In genomic region chr2:218567797-218568189, GRCh38 we compare ENCODE assay signal across 8 cellular contexts. TPM values are rescaled to one million over a fixed set of nuclear protein-coding genes. Genes with fewer than 3 reads are reported as not detected.
A peak's percentile ranks its signal among the peaks of the same experiment; 100 is the strongest.
DNase-seq lines count a peak whose midpoint lies in the region; ATAC-seq and TF ChIP-seq lines count a peak whose summit lies in the region.

No MANE protein-coding gene starts in this region.

- peaks cover 53% of the 10 kb centered on the region for H3K4me1 Mint-ChIP-seq in activated CD8-positive, alpha-beta T cell treated with anti-CD3 and anti-CD28 coated beads, Interleukin-2, amount 10 ng/mL, durations not matched to agents 7 days and 5 days (ENCODE audit: low read depth)

- TF ChIP-seq CTCF in GM12864 (IDR thresholded peaks at IDR 0.05; ENCODE audit: low read depth, low read length, missing control alignments) (no peak), heart right ventricle (IDR thresholded peaks at IDR 0.05) (no peak)

- no peaks in the 10 kb centered on the region for H3K9me3 ChIP-seq in heart right ventricle

- H3K27me3 Mint-ChIP-seq in activated CD8-positive, alpha-beta T cell treated with anti-CD3 and anti-CD28 coated beads, Interleukin-2, amount 10 ng/mL, durations not matched to agents 7 days and 5 days (ENCODE audit: low read depth), result no peaks in the 10 kb centered on the region

- DNase-seq in GM12864 (ENCODE audit: low read depth) (peak; percentile 25), heart right ventricle (no peak), skeletal muscle cell (ENCODE audit: low read depth) (no peak), retina (no peak)
- no peak for DNase-seq in activated CD8-positive, alpha-beta T cell treated with anti-CD3 and anti-CD28 coated beads, Interleukin-2, amount 10 ng/mL, durations not matched to agents 7 days and 5 days
- no peak for DNase-seq in stimulated activated CD4-positive, alpha-beta T cell treated with anti-CD3 and anti-CD28 coated beads, Interleukin-2, amount 100 ng/mL, for 48 hours

- POLR2A ChIA-PET in activated CD8-positive, alpha-beta T cell treated with anti-CD3 and anti-CD28 coated beads, Interleukin-2, amount 10 ng/mL, durations not matched to agents 7 days and 5 days (lab: Charles Lee), result interaction anchor here (0.7 to 1.3 kb wide), 4 partner anchors 10 to 171 kb away, joined by 3 to 6 read pairs (median 3); no protein-coding TSS in a partner anchor

- H3K36me3 ChIP-seq in heart right ventricle, result peaks cover 0 to 36% (median 0%) of the 10 kb centered on the region in 9 donors

- peaks cover 8 to 45% (median 40%) of the 10 kb centered on the region in 9 donors for H3K4me1 ChIP-seq in heart right ventricle

- CTCF ChIA-PET in activated CD8-positive, alpha-beta T cell treated with anti-CD3 and anti-CD28 coated beads, Interleukin-2, amount 10 ng/mL, durations not matched to agents 7 days and 5 days (lab: Charles Lee), result interaction anchor here (0.9 to 1.1 kb wide), 2 partner anchors 80 to 142 kb away, joined by 3 to 5 read pairs; no protein-coding TSS in a partner anchor

- H3K27ac Mint-ChIP-seq in activated CD8-positive, alpha-beta T cell treated with anti-CD3 and anti-CD28 coated beads, Interleukin-2, amount 10 ng/mL, durations not matched to agents 7 days and 5 days, result peak overlapping the region; percentile 100

- intact Hi-C loops in heart right ventricle (cut with DNase I), result loop anchor here in 4 of 10 donors (5.0 to 10.0 kb wide), 5 partner anchors 77 to 273 kb away; partner anchors contain the start of genes BCS1L (in 3 of the 4), ZNF142 (in 3 of the 4), CTDSP1 (in 1 of the 4) and TMBIM1 (in 1 of the 4)

- H3K4me3 ChIP-seq in GM12864 (ENCODE audit: low read depth, low read length), result peak overlapping the region; percentile 74
- H3K4me3 ChIP-seq in heart right ventricle, result peak overlapping the region; percentile 61 to 96 (median 84)
- peak overlapping the region; percentile 76 for H3K4me3 ChIP-seq in skeletal muscle cell (ENCODE audit: low read depth, low read length)

- ATAC-seq in GM21367 (IDR thresholded peaks at IDR 0.05; ENCODE audit: unreplicated experiment) (peak; percentile 26), HG03571 (IDR thresholded peaks at IDR 0.05; ENCODE audit: unreplicated experiment) (peak; percentile 36), heart right ventricle (peak in 7 of 8 donors; percentile 7 to 43 (median 26))
- peak; percentile 64 for ATAC-seq in activated CD8-positive, alpha-beta T cell treated with anti-CD3 and anti-CD28 coated beads, Interleukin-2, amount 10 ng/mL, durations not matched to agents 7 days and 5 days

- peaks cover 61% of the 10 kb centered on the region for H3K36me3 Mint-ChIP-seq in activated CD8-positive, alpha-beta T cell treated with anti-CD3 and anti-CD28 coated beads, Interleukin-2, amount 10 ng/mL, durations not matched to agents 7 days and 5 days (ENCODE audit: low read depth)

- H3K4me3 Mint-ChIP-seq in activated CD8-positive, alpha-beta T cell treated with anti-CD3 and anti-CD28 coated beads, Interleukin-2, amount 10 ng/mL, durations not matched to agents 7 days and 5 days, result peak overlapping the region; percentile 91

- H3K27me3 ChIP-seq in heart right ventricle, result no peaks in the 10 kb centered on the region

- H3K9me3 Mint-ChIP-seq in activated CD8-positive, alpha-beta T cell treated with anti-CD3 and anti-CD28 coated beads, Interleukin-2, amount 10 ng/mL, durations not matched to agents 7 days and 5 days (ENCODE audit: insufficient read depth), result no peaks in the 10 kb centered on the region

- H3K27ac ChIP-seq in heart right ventricle, result peak overlapping the region; percentile 44 to 97 (median 94)

- 0 to 1% methylated on average over 19 of the region's 19 CpGs for WGBS in heart right ventricle, 2 donors

RNA-seq across cellular contexts. Expression of gene USP37, which starts 0.4 kb away (rescaled TPM):
- total RNA-seq in activated CD8-positive, alpha-beta T cell treated with anti-CD3 and anti-CD28 coated beads, Interleukin-2, amount 10 ng/mL, durations not matched to agents 7 days and 5 days, result 10 to 100 TPM; 33.9 to 38.1 TPM
- total RNA-seq in heart right ventricle, result 10 to 100 TPM in 3 of 10 donors, 1 to 10 TPM in 7; 6.3 to 11.1 (median 8.5) TPM
- polyA plus RNA-seq in heart right ventricle, result 1 to 10 TPM; 1.8 to 2.3 TPM

RNA-seq across cellular contexts. Expression of gene CNOT9, which starts 0.8 kb away (rescaled TPM):
- 10 to 100 TPM; 96.8 to 97.3 TPM for total RNA-seq in activated CD8-positive, alpha-beta T cell treated with anti-CD3 and anti-CD28 coated beads, Interleukin-2, amount 10 ng/mL, durations not matched to agents 7 days and 5 days
- total RNA-seq in heart right ventricle, result 10 to 100 TPM; 15.7 to 28.2 (median 21.1) TPM
- 10 to 100 TPM; 16.9 to 17.6 TPM for polyA plus RNA-seq in heart right ventricle

RNA-seq across cellular contexts. Expression of gene PLCD4, which starts 39.9 kb away (rescaled TPM):
- under 1 TPM; 0.26 to 0.32 TPM for total RNA-seq in activated CD8-positive, alpha-beta T cell treated with anti-CD3 and anti-CD28 coated beads, Interleukin-2, amount 10 ng/mL, durations not matched to agents 7 days and 5 days
- 1 to 10 TPM in 6 of 10 donors, under 1 TPM in 4; 0.42 to 2.3 (median 1.1) TPM for total RNA-seq in heart right ventricle
- polyA plus RNA-seq in heart right ventricle, result under 1 TPM; 0.23 to 0.59 TPM
